ENCODE assay signal across 11 cellular contexts in genomic region chr9:84862308-84862707, GRCh38.
"Had no signal": no experiment of that assay in that cellular context is flagged by ENCODE, and none has a peak within 500 bp of the region (broad histone marks: within the 10 kb centered on the region; RNA-seq: fewer than 3 reads in every experiment).

No MANE protein-coding gene starts in this region.

- ATAC-seq: activated CD4-positive, CD25-positive, alpha-beta regulatory T cell treated with anti-CD3 and anti-CD28 coated beads, Interleukin-2, amount 50 U/mL, for 24 hours; natural killer cell; stimulated activated naive CD8-positive, alpha-beta T cell treated with anti-CD3 and anti-CD28 coated beads, Interleukin-15, Interleukin-2, amounts not matched to agents 100 U/mL and 50 U/mL, for 24 hours; T-helper 17 cell had no signal

- H3K27me3 ChIP-seq: brain microvascular endothelial cell, foreskin keratinocyte, sigmoid colon, suprapubic skin had no signal

- H3K36me3 ChIP-seq: brain microvascular endothelial cell, sigmoid colon, suprapubic skin had no signal

- H3K4me3 ChIP-seq: mucosa of descending colon, sigmoid colon, suprapubic skin had no signal

- H3K27ac ChIP-seq: brain microvascular endothelial cell, foreskin keratinocyte, sigmoid colon, suprapubic skin had no signal

- H3K9me3 ChIP-seq: mucosa of descending colon, sigmoid colon, suprapubic skin had no signal

- DNase-seq: amniotic stem cell; cerebellar nuclear complex; natural killer cell; sigmoid colon; stimulated activated naive CD8-positive, alpha-beta T cell treated with anti-CD3 and anti-CD28 coated beads, Interleukin-15, Interleukin-2, amounts not matched to agents 100 U/mL and 50 U/mL, for 24 hours; T-helper 17 cell had no signal

- H3K4me1 ChIP-seq: sigmoid colon had no signal
